In genomic region chr12:83470749-83471148, GRCh38 we compare ENCODE assay signal across 23 cellular contexts.
DNase-seq lines count a peak whose midpoint lies in the region; ATAC-seq, FAIRE-seq and TF ChIP-seq lines count a peak whose summit lies in the region.
"Had no signal": no experiment of that assay in that cellular context is flagged by ENCODE, and none has a peak within 500 bp of the region (broad histone marks: within the 10 kb centered on the region; RNA-seq: fewer than 3 reads in every experiment).

No MANE protein-coding gene starts in this region.

- H3K27ac ChIP-seq in cardiac muscle cell (peak overlapping the region; percentile 75), heart right ventricle (no peak overlapping the region), small intestine (ENCODE audit: low read depth in 1 of 2, low read length in 1 of 2) (no peak overlapping the region)
- H3K27ac ChIP-seq: BLaER1, PC-9, SK-N-MC had no signal

- no peaks in the 10 kb centered on the region for H3K36me3 Mint-ChIP-seq in WTC11

- POLR2A ChIA-PET in WTC11 (lab: Charles Lee), result no interaction called here

- ATAC-seq in heart right ventricle (no peak), WTC11 (no peak)
- ATAC-seq: T-helper 17 cell had no signal

- no peak overlapping the region for H3K4me3 Mint-ChIP-seq in WTC11
- H3K4me3 Mint-ChIP-seq: CD4-positive, alpha-beta T cell; T-helper 17 cell had no signal

- intact Hi-C loops in heart right ventricle (cut with DNase I), result no loop called here

- H3K4me3 ChIP-seq in cardiac muscle cell (peak overlapping the region; percentile 39), heart right ventricle (no peak overlapping the region), small intestine (ENCODE audit: low read depth in 1 of 2, low read length in 2 of 2) (no peak overlapping the region)
- H3K4me3 ChIP-seq: BLaER1, PC-9, SK-N-MC had no signal

- CTCF ChIA-PET in WTC11 (lab: Charles Lee), result interaction anchor here (1.0 kb wide), 1 partner anchor 353 kb away, joined by 3 read pairs; no protein-coding TSS in a partner anchor

- DNase-seq in cardiac muscle cell (ENCODE audit: low read depth in 1 of 2, low spot score in 1 of 2) (no peak), heart right ventricle (no peak), NCI-H146 treated with DMSO at 0.1 percent for 48 hours (lab: John Stamatoyannopoulos, UW; ENCODE audit: unreplicated experiment) (peak; percentile 87), WTC11 (ENCODE audit: low spot score) (no peak), small intestine (peak; percentile 33), iPS-NIHi11 (ENCODE audit: low spot score) (no peak)
- DNase-seq in NK-92 treated with Interleukin-12 subunit alpha and Interleukin-12 subunit beta, amount 100 ng/mL, for 24 hours (lab: John Stamatoyannopoulos, UW), result no peak
- DNase-seq: Caco-2; CD4-positive, alpha-beta T cell; GOT3; KG1; NCI-H1092 treated with DMSO at 0.1 percent for 48 hours; NCI-H187; NCI-H345; PC-9; RPMI8226; SHP77; SW 1271; T-helper 17 cell had no signal

- H3K27me3 ChIP-seq in cardiac muscle cell (no peaks in the 10 kb centered on the region), heart right ventricle (no peaks in the 10 kb centered on the region), small intestine (ENCODE audit: control insufficient read depth in 2 of 2, insufficient read depth in 2 of 2, low read length in 2 of 2) (no peaks in the 10 kb centered on the region)
- H3K27me3 ChIP-seq: BLaER1 had no signal

- no peaks in the 10 kb centered on the region for H3K9me3 Mint-ChIP-seq in WTC11
- H3K9me3 Mint-ChIP-seq: CD4-positive, alpha-beta T cell had no signal

- peaks cover 22% of the 10 kb centered on the region for H3K4me1 Mint-ChIP-seq in WTC11
- H3K4me1 Mint-ChIP-seq: T-helper 17 cell had no signal

- H3K9me3 ChIP-seq in cardiac muscle cell (ENCODE audit: low read depth), result no peaks in the 10 kb centered on the region
- no peaks in the 10 kb centered on the region for H3K9me3 ChIP-seq in heart right ventricle
- no peaks in the 10 kb centered on the region for H3K9me3 ChIP-seq in small intestine (ENCODE audit: control insufficient read depth, low read depth)
- H3K9me3 ChIP-seq: BLaER1, Caco-2 had no signal

- TF ChIP-seq CTCF in cardiac muscle cell (IDR thresholded peaks at IDR 0.05; ENCODE audit: low read depth, low read length) (no peak), heart right ventricle (IDR thresholded peaks at IDR 0.05) (no peak), WTC11 (IDR thresholded peaks at IDR 0.05) (no peak)

- H3K4me1 ChIP-seq in cardiac muscle cell (ENCODE audit: low read depth), result peaks cover 61% of the 10 kb centered on the region
- H3K4me1 ChIP-seq in heart right ventricle, result no peaks in the 10 kb centered on the region
- no peaks in the 10 kb centered on the region for H3K4me1 ChIP-seq in small intestine (ENCODE audit: control insufficient read depth in 2 of 2, insufficient read depth in 1 of 2, low read depth in 1 of 2, low read length in 1 of 2)
- H3K4me1 ChIP-seq: BLaER1 had no signal

- H3K27me3 Mint-ChIP-seq in WTC11 (ENCODE audit: low read depth), result no peaks in the 10 kb centered on the region
- H3K27me3 Mint-ChIP-seq: CD4-positive, alpha-beta T cell had no signal

- no peak for FAIRE-seq in small intestine (lab: Jason Lieb, UNC)
- FAIRE-seq: G401.6, GM18507 had no signal

- H3K36me3 ChIP-seq in cardiac muscle cell (no peaks in the 10 kb centered on the region), heart right ventricle (no peaks in the 10 kb centered on the region), small intestine (ENCODE audit: control insufficient read depth in 2 of 2, insufficient read depth in 2 of 2, low read length in 2 of 2) (no peaks in the 10 kb centered on the region)
- H3K36me3 ChIP-seq: BLaER1 had no signal

- WGBS in heart right ventricle, 2 donors, result 50 to 65% methylated on average over 3 of the region's 3 CpGs
- 15 to 51% (median 29%) methylated on average over 3 of the region's 3 CpGs for WGBS in small intestine, 3 donors

- H3K27ac Mint-ChIP-seq in WTC11, result no peak overlapping the region; the same call in 1 of the 2 replicates
- H3K27ac Mint-ChIP-seq: CD4-positive, alpha-beta T cell; T-helper 17 cell had no signal

TF ChIP-seq in WTC11, 78 proteins besides CTCF, POLR2A, EP300 and RAD21:
- TF ChIP-seq TCF7 (CRISPR knock-in tag; IDR thresholded peaks at IDR 0.05; ENCODE audit: low read depth), result no peak
- peak; percentile 87; the same call in 1 of the 2 replicates for TF ChIP-seq RORB (CRISPR knock-in tag; IDR thresholded peaks at IDR 0.05)
TF ChIP-seq in WTC11: peak in this region for 1.

Comparison
In these comparisons a context has a peak if more than half of its experiments do, and no peak if none do; other contexts are left out.
1. DNase-seq: peak in NCI-H146 treated with DMSO at 0.1 percent for 48 hours (single experiment) and small intestine (single experiment); none in cardiac muscle cell (0 of 2), heart right ventricle (0 of 2), WTC11 (single experiment), NK-92 treated with Interleukin-12 subunit alpha and Interleukin-12 subunit beta, amount 100 ng/mL, for 24 hours (single experiment) and iPS-NIHi11 (single experiment).